8 cellular contexts compared by ENCODE assay signal in genomic region chr14:22852940-22853767, GRCh38. TPM values are rescaled to one million over a fixed set of nuclear protein-coding genes. Genes with fewer than 3 reads are reported as not detected.
DNase-seq lines count a peak whose midpoint lies in the region; ATAC-seq and TF ChIP-seq lines count a peak whose summit lies in the region.

No MANE protein-coding gene starts in this region.

- intact Hi-C loops in naive thymus-derived CD4-positive, alpha-beta T cell (cut with micrococcal nuclease): loop anchor here (1.0 to 10.0 kb wide), 13 partner anchors 16 to 988 kb away; partner anchors contain the start of genes LRP10 (in 2 of the 2), DAD1 (in 1 of the 2) and OXA1L (in 1 of the 2)

- H3K27ac ChIP-seq in CD4-positive, CD25-positive, alpha-beta regulatory T cell (ENCODE audit: insufficient read depth, low read length, poor library complexity, severe bottlenecking): peak overlapping the region; percentile 65
- peak overlapping the region; percentile 57 to 87 (median 75) for H3K27ac ChIP-seq in Peyer's patch
- peak overlapping the region; percentile 72 for H3K27ac ChIP-seq in naive thymus-derived CD4-positive, alpha-beta T cell (ENCODE audit: low read depth, low read length)

- peak; percentile 86 to 88 for ATAC-seq in CD4-positive, CD25-positive, alpha-beta regulatory T cell (ENCODE audit: low read depth in 2 of 2)
- ATAC-seq in GM19467 (IDR thresholded peaks at IDR 0.05; ENCODE audit: unreplicated experiment): peak; percentile 50
- ATAC-seq in naive thymus-derived CD4-positive, alpha-beta T cell: peak; percentile 96

- peaks cover 0 to 2% (median 0%) of the 10 kb centered on the region in 7 donors for H3K9me3 Mint-ChIP-seq in CD4-positive, CD25-positive, alpha-beta regulatory T cell
- no peaks in the 10 kb centered on the region for H3K9me3 Mint-ChIP-seq in IgD-negative memory B cell
- H3K9me3 Mint-ChIP-seq in naive thymus-derived CD4-positive, alpha-beta T cell: peaks cover 0 to 2% (median 0%) of the 10 kb centered on the region in 11 donors

- peak; percentile 88 to 98 (median 98) for TF ChIP-seq CTCF in Peyer's patch (IDR thresholded peaks at IDR 0.05)

- H3K36me3 Mint-ChIP-seq in CD4-positive, CD25-positive, alpha-beta regulatory T cell: no peaks in the 10 kb centered on the region
- H3K36me3 Mint-ChIP-seq in IgD-negative memory B cell: peaks cover 3% of the 10 kb centered on the region
- H3K36me3 Mint-ChIP-seq in naive thymus-derived CD4-positive, alpha-beta T cell: peaks cover 0 to 2% (median 0%) of the 10 kb centered on the region in 5 donors

- POLR2A ChIA-PET in naive thymus-derived CD4-positive, alpha-beta T cell (lab: Charles Lee): interaction anchor here (1.0 to 1.7 kb wide), 2 partner anchors 30 to 283 kb away, joined by 3 to 6 read pairs; no protein-coding TSS in a partner anchor

- H3K4me3 ChIP-seq in CD4-positive, CD25-positive, alpha-beta regulatory T cell (ENCODE audit: low read depth, low read length): peak overlapping the region; percentile 81
- H3K4me3 ChIP-seq in Peyer's patch: peak overlapping the region; percentile 30 to 58 (median 51)
- H3K4me3 ChIP-seq in naive thymus-derived CD4-positive, alpha-beta T cell (ENCODE audit: low read length): peak overlapping the region; percentile 74

- no peaks in the 10 kb centered on the region for H3K36me3 ChIP-seq in CD4-positive, CD25-positive, alpha-beta regulatory T cell (ENCODE audit: control insufficient read depth, insufficient read depth, low read length)
- no peaks in the 10 kb centered on the region for H3K36me3 ChIP-seq in Peyer's patch
- no peaks in the 10 kb centered on the region for H3K36me3 ChIP-seq in naive thymus-derived CD4-positive, alpha-beta T cell (ENCODE audit: control insufficient read depth in 2 of 3, insufficient read depth in 3 of 3, low read length in 3 of 3)

- H3K4me1 Mint-ChIP-seq in CD4-positive, CD25-positive, alpha-beta regulatory T cell: peaks cover 2 to 23% (median 15%) of the 10 kb centered on the region in 4 donors
- peaks cover 0 to 6% (median 4%) of the 10 kb centered on the region in 3 donors for H3K4me1 Mint-ChIP-seq in IgD-negative memory B cell
- peaks cover 8 to 30% (median 21%) of the 10 kb centered on the region in 7 donors for H3K4me1 Mint-ChIP-seq in naive thymus-derived CD4-positive, alpha-beta T cell

- no peak for TF ChIP-seq POLR2A in Peyer's patch (IDR thresholded peaks at IDR 0.05)

- H3K9me3 ChIP-seq in CD4-positive, CD25-positive, alpha-beta regulatory T cell (ENCODE audit: control insufficient read depth in 2 of 2, low read length in 2 of 2): peaks cover 0 to 1% of the 10 kb centered on the region in 2 experiments
- no peaks in the 10 kb centered on the region for H3K9me3 ChIP-seq in Peyer's patch
- H3K9me3 ChIP-seq in naive thymus-derived CD4-positive, alpha-beta T cell (ENCODE audit: control insufficient read depth in 2 of 3, low read length in 3 of 3): no peaks in the 10 kb centered on the region

- CTCF ChIA-PET in naive thymus-derived CD4-positive, alpha-beta T cell (lab: Charles Lee): interaction anchor here (0.6 to 10.8 kb wide), 30 partner anchors 10 to 934 kb away, joined by 3 to 143 read pairs (median 4); partner anchors contain the start of genes HAUS4, MRPL52 and REM2

- peak overlapping the region; percentile 82 to 94 (median 87) for H3K4me3 Mint-ChIP-seq in CD4-positive, CD25-positive, alpha-beta regulatory T cell
- H3K4me3 Mint-ChIP-seq in IgD-negative memory B cell: peak overlapping the region; percentile 76 to 94 (median 84)
- H3K4me3 Mint-ChIP-seq in naive thymus-derived CD4-positive, alpha-beta T cell: peak overlapping the region; percentile 81 to 89 (median 86)

- peak overlapping the region; percentile 45 to 80 (median 75) for H3K27ac Mint-ChIP-seq in CD4-positive, CD25-positive, alpha-beta regulatory T cell
- peak overlapping the region in 1 of 3 donors; percentile 27 for H3K27ac Mint-ChIP-seq in IgD-negative memory B cell
- H3K27ac Mint-ChIP-seq in naive thymus-derived CD4-positive, alpha-beta T cell: peak overlapping the region in 7 of 9 donors; percentile 71 to 85 (median 81)

- H3K27me3 ChIP-seq in CD4-positive, CD25-positive, alpha-beta regulatory T cell (ENCODE audit: control insufficient read depth, insufficient read depth, low read length): no peaks in the 10 kb centered on the region
- no peaks in the 10 kb centered on the region for H3K27me3 ChIP-seq in Peyer's patch
- H3K27me3 ChIP-seq in naive thymus-derived CD4-positive, alpha-beta T cell (ENCODE audit: control insufficient read depth in 2 of 2, insufficient read depth in 2 of 2, low read length in 2 of 2): no peaks in the 10 kb centered on the region

- DNase-seq in CD4-positive, CD25-positive, alpha-beta regulatory T cell: peak; percentile 78 to 87 (median 84)
- DNase-seq in Peyer's patch (peak; percentile 94 to 97 (median 96)), activated T-helper 1 cell treated with Interleukin-2 at 50 U/mL for 16 hours (ENCODE audit: low read depth) (peak; percentile 78), fibroblast of gingiva (ENCODE audit: low read depth) (peak; percentile 81)
- peak; percentile 75 to 94 (median 87) for DNase-seq in naive thymus-derived CD4-positive, alpha-beta T cell
- peak; percentile 74 to 86 for DNase-seq in stimulated activated CD8-positive, alpha-beta memory T cell treated with anti-CD3 and anti-CD28 coated beads, Interleukin-7, amount 100 ng/mL, for 4 hours (ENCODE audit: low read depth in 2 of 2)

- H3K4me1 ChIP-seq in CD4-positive, CD25-positive, alpha-beta regulatory T cell (ENCODE audit: control insufficient read depth, insufficient read depth, low read length, poor library complexity, severe bottlenecking): peaks cover 13% of the 10 kb centered on the region
- peaks cover 0 to 37% (median 4%) of the 10 kb centered on the region in 4 donors for H3K4me1 ChIP-seq in Peyer's patch
- H3K4me1 ChIP-seq in naive thymus-derived CD4-positive, alpha-beta T cell (ENCODE audit: control insufficient read depth in 2 of 2, insufficient read depth in 2 of 2, low read length in 2 of 2): peaks cover 3% of the 10 kb centered on the region in 2 donors

- peaks cover 2% of the 10 kb centered on the region for H3K27me3 Mint-ChIP-seq in CD4-positive, CD25-positive, alpha-beta regulatory T cell
- H3K27me3 Mint-ChIP-seq in IgD-negative memory B cell: no peaks in the 10 kb centered on the region
- peaks cover 0 to 19% (median 6%) of the 10 kb centered on the region in 5 donors for H3K27me3 Mint-ChIP-seq in naive thymus-derived CD4-positive, alpha-beta T cell

RNA-seq across cellular contexts. Expression of gene MMP14, which starts 16.8 kb away (rescaled TPM):
- 1.0 TPM for total RNA-seq in CD4-positive, CD25-positive, alpha-beta regulatory T cell
- polyA plus RNA-seq in CD4-positive, CD25-positive, alpha-beta regulatory T cell: not detected
- polyA plus RNA-seq in IgD-negative memory B cell: not detected
- total RNA-seq in Peyer's patch: 100 to 1,000 TPM in 1 of 4 donors, 10 to 100 TPM in 3; 63.0 to 116 (median 82.9) TPM
- total RNA-seq in naive thymus-derived CD4-positive, alpha-beta T cell: 1 to 10 TPM; 1.8 to 6.6 (median 2.0) TPM
- not detected for polyA plus RNA-seq in naive thymus-derived CD4-positive, alpha-beta T cell

RNA-seq across cellular contexts. Expression of gene LRP10, which starts 18.4 kb away (rescaled TPM):
- total RNA-seq in CD4-positive, CD25-positive, alpha-beta regulatory T cell: 111 TPM
- 100 to 1,000 TPM in 1 of 4 donors, 10 to 100 TPM in 3; 78.7 to 108 (median 88.3) TPM for polyA plus RNA-seq in CD4-positive, CD25-positive, alpha-beta regulatory T cell
- polyA plus RNA-seq in IgD-negative memory B cell: 113 TPM
- total RNA-seq in Peyer's patch: 100 to 1,000 TPM in 3 of 4 donors, 10 to 100 TPM in 1; 69.3 to 250 (median 221) TPM
- 10 to 100 TPM; 55.5 to 76.1 (median 72.3) TPM for total RNA-seq in naive thymus-derived CD4-positive, alpha-beta T cell
- polyA plus RNA-seq in naive thymus-derived CD4-positive, alpha-beta T cell: 100 to 1,000 TPM in 1 of 2 donors, 10 to 100 TPM in 1; 68.0 to 103 TPM

RNA-seq across cellular contexts. Expression of gene MRPL52, which starts 23.5 kb away (rescaled TPM):
- total RNA-seq in CD4-positive, CD25-positive, alpha-beta regulatory T cell: 35.7 TPM
- 100 to 1,000 TPM; 129 to 148 (median 138) TPM for polyA plus RNA-seq in CD4-positive, CD25-positive, alpha-beta regulatory T cell
- polyA plus RNA-seq in IgD-negative memory B cell: 200 TPM
- total RNA-seq in Peyer's patch: 100 to 1,000 TPM in 1 of 4 donors, 10 to 100 TPM in 3; 30.3 to 114 (median 52.9) TPM
- total RNA-seq in naive thymus-derived CD4-positive, alpha-beta T cell: 100 to 1,000 TPM in 1 of 5 experiments, 10 to 100 TPM in 4; 32.9 to 118 (median 48.2) TPM
- polyA plus RNA-seq in naive thymus-derived CD4-positive, alpha-beta T cell: 100 to 1,000 TPM; 169 to 189 TPM

RNA-seq across cellular contexts. Expression of gene REM2, which starts 29.9 kb away (rescaled TPM):
- total RNA-seq in CD4-positive, CD25-positive, alpha-beta regulatory T cell: 11.1 TPM
- 1 to 10 TPM in 3 of 4 donors, under 1 TPM in 1; 0.61 to 2.6 (median 1.4) TPM for polyA plus RNA-seq in CD4-positive, CD25-positive, alpha-beta regulatory T cell
- polyA plus RNA-seq in IgD-negative memory B cell: 2.6 TPM
- total RNA-seq in Peyer's patch: 1 to 10 TPM in 3 of 4 donors, under 1 TPM in 1; 0.57 to 2.1 (median 1.4) TPM
- total RNA-seq in naive thymus-derived CD4-positive, alpha-beta T cell: 1 to 10 TPM in 4 of 5 experiments, under 1 TPM in 1; 0.97 to 8.6 (median 5.4) TPM
- 1 to 10 TPM in 1 of 2 donors, under 1 TPM in 1; 0.58 to 1.4 TPM for polyA plus RNA-seq in naive thymus-derived CD4-positive, alpha-beta T cell

RNA-seq across cellular contexts. Expression of gene SLC7A7, which starts 37.9 kb away (rescaled TPM):
- total RNA-seq in CD4-positive, CD25-positive, alpha-beta regulatory T cell: not detected
- under 1 TPM; 0.21 to 0.61 (median 0.50) TPM for polyA plus RNA-seq in CD4-positive, CD25-positive, alpha-beta regulatory T cell
- 24.0 TPM for polyA plus RNA-seq in IgD-negative memory B cell
- total RNA-seq in Peyer's patch: 100 to 1,000 TPM in 3 of 4 donors, 10 to 100 TPM in 1; 30.5 to 787 (median 367) TPM
- total RNA-seq in naive thymus-derived CD4-positive, alpha-beta T cell: 10 to 100 TPM in 1 of 5 experiments, 1 to 10 TPM in 4; 1.1 to 71.1 (median 2.7) TPM
- 1 to 10 TPM; 1.1 to 1.4 TPM for polyA plus RNA-seq in naive thymus-derived CD4-positive, alpha-beta T cell

Comparison
In these comparisons a context has a peak if more than half of its experiments do, and no peak if none do; other contexts are left out.
1. Peak in every context shown above with its lines: DNase-seq, ATAC-seq, H3K4me3 ChIP-seq and H3K27ac ChIP-seq.
2. RNA of gene MMP14, which starts 16.8 kb away (total RNA-seq): 63.0 to 116 TPM in Peyer's patch; 1.8 to 6.6 TPM in naive thymus-derived CD4-positive, alpha-beta T cell and 1.0 TPM in CD4-positive, CD25-positive, alpha-beta regulatory T cell (single experiment); every median in the first group is over 4 times any median in the second.